21 cellular contexts compared by ENCODE assay signal in the genomic region with DNA sequence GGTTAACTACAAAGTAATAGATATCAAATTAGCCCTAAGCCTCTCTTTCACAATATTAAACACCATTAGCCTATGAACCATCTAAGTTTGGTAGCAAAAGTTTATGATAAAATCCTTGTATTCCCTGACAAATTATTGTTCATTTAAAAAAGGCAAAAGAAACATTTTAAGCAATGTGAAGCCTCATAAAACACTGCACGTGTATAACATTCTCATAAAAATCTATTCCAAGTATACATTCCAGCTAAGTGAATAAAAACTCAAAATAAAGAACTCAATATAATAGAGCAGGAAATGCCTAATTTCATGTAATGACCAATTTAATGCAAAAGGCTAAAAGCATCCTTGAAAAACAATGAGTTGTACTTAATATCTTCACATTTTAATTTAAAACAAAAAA.
"Had no signal": no experiment of that assay in that cellular context is flagged by ENCODE, and none has a peak within 500 bp of the region (broad histone marks: within the 10 kb centered on the region; RNA-seq: fewer than 3 reads in every experiment).

No MANE protein-coding gene starts in this region.

- FAIRE-seq: HepG2 had no signal

- H3K4me3 ChIP-seq: MG63 had no signal

- DNase-seq: IMR-90, Karpas-422, KG1, MG63, NCI-H1092, NCI-H1436, NCI-H187, NCI-H2029, NCI-H2081 treated with DMSO at 0.1 percent for 48 hours, NCI-H2171, NCI-H226, NCI-H446, NCI-H510A, NCI-H524 treated with DMSO at 0.1 percent for 48 hours, NCI-H69, NCI-H774, SHP77, SK-N-SH, SW 1271 had no signal

- H3K9ac ChIP-seq: SK-N-SH had no signal

- ATAC-seq: HepG2 had no signal

- H3K27ac ChIP-seq: RWPE1 had no signal

- H3K9me3 ChIP-seq: MG63, SK-N-SH had no signal

- H3K36me3 ChIP-seq: MG63 had no signal
